10 cellular contexts compared by ENCODE assay signal in the genomic region with DNA sequence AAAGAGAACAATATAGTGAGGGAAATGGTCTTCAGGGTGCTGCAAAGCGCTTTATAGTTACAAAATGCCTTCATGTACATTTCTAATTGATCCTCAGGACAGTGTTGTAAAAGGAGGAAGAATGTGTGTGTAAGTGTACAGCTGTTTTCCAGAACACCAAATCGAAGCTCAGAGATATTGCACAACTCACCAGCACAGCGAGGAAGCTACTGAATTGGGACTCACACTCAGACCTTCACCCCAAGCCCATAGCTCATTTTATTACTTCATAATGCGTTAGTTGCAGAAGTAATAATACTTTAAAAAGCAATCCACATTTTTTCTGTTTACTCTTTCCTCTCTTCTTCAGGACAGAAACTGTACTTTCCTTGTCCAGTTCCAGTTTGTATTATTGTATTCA.
A peak's percentile ranks its signal among the peaks of the same experiment; 100 is the strongest.
DNase-seq lines count a peak whose midpoint lies in the region; ATAC-seq, FAIRE-seq and TF ChIP-seq lines count a peak whose summit lies in the region.
"Had no signal": no experiment of that assay in that cellular context is flagged by ENCODE, and none has a peak within 500 bp of the region (broad histone marks: within the 10 kb centered on the region; RNA-seq: fewer than 3 reads in every experiment).

No MANE protein-coding gene starts in this region.

- H3K9ac ChIP-seq in K562 (ENCODE audit: insufficient read depth in 1 of 2, low read depth in 2 of 2, low read length in 2 of 2), result no peak overlapping the region; a peak in 1 of 4 replicates

- in situ Hi-C loops in K562 (cut with MboI), result loop anchor here (10.0 kb wide), 2 partner anchors 303 to 577 kb away; no protein-coding TSS in a partner anchor

- H3K9me3 ChIP-seq in K562 (replicated peaks; ENCODE audit: control insufficient read depth, insufficient read depth, low read depth, low read length), result no peaks in the 10 kb centered on the region
- no peaks in the 10 kb centered on the region for H3K9me3 ChIP-seq in lower lobe of right lung
- H3K9me3 ChIP-seq in thoracic aorta, result no peaks in the 10 kb centered on the region

- no peak for TF ChIP-seq POLR2A in K562 (conservative IDR thresholded peaks at IDR 0.05)

- H4K20me1 ChIP-seq in K562 (replicated peaks; ENCODE audit: control insufficient read depth, insufficient read depth, low read length), result no peaks in the 10 kb centered on the region

- peak; percentile 85 for DNase-seq in MV-4-11 (lab: John Stamatoyannopoulos, UW)
- DNase-seq in K562 (ENCODE audit: extremely low read depth in 1 of 4, low spot score in 3 of 4), result no peak
- DNase-seq in lower lobe of right lung, result no peak
- no peak for DNase-seq in thoracic aorta (ENCODE audit: low spot score)
- DNase-seq in HEK293T (ENCODE audit: extremely low spot score), result no peak
- DNase-seq: NCI-H1436 treated with DMSO at 0.1 percent for 48 hours had no signal

- BruUV-seq in K562 (replicated peaks; lab: Mats Ljungman, UMichigan), result no TSS peak

- no peak for TF ChIP-seq EP300 in K562 (IDR thresholded peaks at IDR 0.05; ENCODE audit: low read length)

- no peak overlapping the region for H2AFZ ChIP-seq in K562 (ENCODE audit: low read depth, low read length)

- H3K27me3 ChIP-seq in K562 (ENCODE audit: control insufficient read depth in 2 of 2, insufficient read depth in 2 of 2, low read length in 2 of 2), result no peaks in the 10 kb centered on the region
- H3K27me3 ChIP-seq in lower lobe of right lung (ENCODE audit: low read depth), result no peaks in the 10 kb centered on the region
- H3K27me3 ChIP-seq in thoracic aorta (replicated peaks; ENCODE audit: insufficient read depth), result no peaks in the 10 kb centered on the region

- intact Hi-C loops in K562 (cut with micrococcal nuclease) (loop anchor here (1.0 to 10.0 kb wide), 4 partner anchors 163 to 568 kb away; no protein-coding TSS in a partner anchor), lower lobe of right lung (cut with DNase I) (loop anchor here (10.0 kb wide), 2 partner anchors 303 to 547 kb away; a partner anchor contains a TSS)

- H3K36me3 ChIP-seq in K562 (ENCODE audit: control insufficient read depth, insufficient read depth, low read length) (no peaks in the 10 kb centered on the region), lower lobe of right lung (no peaks in the 10 kb centered on the region), thoracic aorta (no peaks in the 10 kb centered on the region)

- H3K4me3 ChIP-seq in K562, result no peak overlapping the region
- H3K4me3 ChIP-seq in lower lobe of right lung, result no peak overlapping the region
- H3K4me3 ChIP-seq in thoracic aorta, result no peak overlapping the region
- H3K4me3 ChIP-seq: lung had no signal

- CTCF ChIA-PET in K562 (lab: Yijun Ruan, JAX; ENCODE audit: low intra/inter-chr PET ratio), result interaction anchor here (0.6 to 2.0 kb wide), 3 partner anchors 187 to 569 kb away, joined by 4 to 6 read pairs (median 4); no protein-coding TSS in a partner anchor
- CTCF ChIA-PET in HEK293T (lab: Yijun Ruan, JAX), result interaction anchor here (1.1 to 1.5 kb wide), 2 partner anchors 87 to 570 kb away, joined by 3 to 4 read pairs; no protein-coding TSS in a partner anchor

- no peak for TF ChIP-seq RAD21 in K562 (CRISPR knock-in tag; conservative IDR thresholded peaks at IDR 0.05 in 1 of 2, IDR thresholded peaks at IDR 0.05 in 1 of 2)

- no peaks in the 10 kb centered on the region for H3K79me2 ChIP-seq in K562 (ENCODE audit: control insufficient read depth, insufficient read depth, low read length)

- WGBS in K562 (ENCODE audit: insufficient coverage, low coverage, missing lambda C conversion rate), result 42% methylated on average over 4 of the region's 4 CpGs

- H3K4me2 ChIP-seq in K562 (ENCODE audit: insufficient read depth, low read length), result no peak overlapping the region

- H3K9me1 ChIP-seq in K562 (ENCODE audit: control insufficient read depth, insufficient read depth, low read length), result no peaks in the 10 kb centered on the region

- no peak overlapping the region for H3K27ac ChIP-seq in K562 (ENCODE audit: extremely low read depth, low read depth, low read length)
- peak overlapping the region; percentile 68 for H3K27ac ChIP-seq in lower lobe of right lung
- H3K27ac ChIP-seq in thoracic aorta, result peak overlapping the region; percentile 82 to 88

- POLR2A ChIA-PET in K562 (lab: Yijun Ruan, JAX), result no interaction called here
- POLR2A ChIA-PET in HEK293T (lab: Yijun Ruan, JAX), result interaction anchor here (3.1 kb wide), 1 partner anchor 545 kb away, joined by 11 read pairs; a partner anchor contains a TSS

- H3K4me1 ChIP-seq in K562 (replicated peaks in 1 of 2; ENCODE audit: control insufficient read depth in 2 of 2, insufficient read depth in 2 of 2, low read length in 2 of 2) (peaks cover 0 to 41% of the 10 kb centered on the region in 2 experiments; a peak in 2 of 5 replicates), lower lobe of right lung (peaks cover 78% of the 10 kb centered on the region), thoracic aorta (ENCODE audit: control insufficient read depth in 1 of 2, low read depth in 2 of 2) (peaks cover 55 to 71% of the 10 kb centered on the region in 2 donors)

- TF ChIP-seq CTCF in K562 (IDR thresholded peaks at IDR 0.05 in 2 of 3, conservative IDR thresholded peaks at IDR 0.05 in 1 of 3; ENCODE audit: insufficient read depth in 2 of 3, low read depth in 1 of 3, low read length in 3 of 3), result no peak
- no peak for TF ChIP-seq CTCF in lower lobe of right lung (IDR thresholded peaks at IDR 0.05)
- TF ChIP-seq CTCF in thoracic aorta (IDR thresholded peaks at IDR 0.05), result no peak

- FAIRE-seq in K562 (lab: Jason Lieb, UNC), result no peak

- ATAC-seq in K562 (no peak), lower lobe of right lung (peak; percentile 32 to 52), thoracic aorta (ENCODE audit: insufficient number of reproducible peaks, low FRiP score, low read depth) (no peak), GM19467 (IDR thresholded peaks at IDR 0.05; ENCODE audit: unreplicated experiment) (no peak), HG03135 (IDR thresholded peaks at IDR 0.05; ENCODE audit: unreplicated experiment) (no peak), HG02970 (IDR thresholded peaks at IDR 0.05; ENCODE audit: low FRiP score, unreplicated experiment) (no peak)

TF ChIP-seq in K562, 482 proteins besides CTCF, POLR2A, EP300 and RAD21:
- peak; percentile 80 for TF ChIP-seq CEBPB (tag; IDR thresholded peaks at IDR 0.05)
- TF ChIP-seq TRIM28 (IDR thresholded peaks at IDR 0.05), result no peak
- no peak for TF ChIP-seq CEBPG (CRISPR knock-in tag; IDR thresholded peaks at IDR 0.05)
- peak; percentile 49 to 80; a peak in 2 of 4 replicates for TF ChIP-seq CEBPG (tag; conservative IDR thresholded peaks at IDR 0.05 in 1 of 2, IDR thresholded peaks at IDR 0.05 in 1 of 2)
- TF ChIP-seq KDM2B (CRISPR knock-in tag; IDR thresholded peaks at IDR 0.05), result no peak
- no peak for TF ChIP-seq MYC (IDR thresholded peaks at IDR 0.05; ENCODE audit: low read depth, low read length)
- TF ChIP-seq MYC (CRISPR knock-in tag; IDR thresholded peaks at IDR 0.05; ENCODE audit: borderline replicate concordance, low read depth), result no peak

TF ChIP-seq in HEK293T, 16 proteins besides CTCF, POLR2A, EP300 and RAD21:
- no peak for TF ChIP-seq SP1 (IDR thresholded peaks at IDR 0.05)
- TF ChIP-seq, protein P1, sequence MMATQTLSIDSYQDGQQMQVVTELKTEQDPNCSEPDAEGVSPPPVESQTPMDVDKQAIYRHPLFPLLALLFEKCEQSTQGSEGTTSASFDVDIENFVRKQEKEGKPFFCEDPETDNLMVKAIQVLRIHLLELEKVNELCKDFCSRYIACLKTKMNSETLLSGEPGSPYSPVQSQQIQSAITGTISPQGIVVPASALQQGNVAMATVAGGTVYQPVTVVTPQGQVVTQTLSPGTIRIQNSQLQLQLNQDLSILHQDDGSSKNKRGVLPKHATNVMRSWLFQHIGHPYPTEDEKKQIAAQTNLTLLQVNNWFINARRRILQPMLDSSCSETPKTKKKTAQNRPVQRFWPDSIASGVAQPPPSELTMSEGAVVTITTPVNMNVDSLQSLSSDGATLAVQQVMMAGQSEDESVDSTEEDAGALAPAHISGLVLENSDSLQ (IDR thresholded peaks at IDR 0.05), result no peak
- TF ChIP-seq FOXK2 (IDR thresholded peaks at IDR 0.05), result no peak
- TF ChIP-seq SUZ12 (IDR thresholded peaks at IDR 0.05), result no peak
- TF ChIP-seq FOXA1 (IDR thresholded peaks at IDR 0.05), result no peak
- no peak for TF ChIP-seq L3MBTL2 (conservative IDR thresholded peaks at IDR 0.05)
- TF ChIP-seq NFRKB (IDR thresholded peaks at IDR 0.05), result no peak
- no peak for TF ChIP-seq HDGF (IDR thresholded peaks at IDR 0.05; ENCODE audit: borderline replicate concordance)
- TF ChIP-seq ZNF384 (IDR thresholded peaks at IDR 0.05), result no peak
- no peak for TF ChIP-seq LEF1 (IDR thresholded peaks at IDR 0.05; ENCODE audit: borderline replicate concordance)
- TF ChIP-seq ARNT (IDR thresholded peaks at IDR 0.05), result no peak
- no peak for TF ChIP-seq FOXM1 (IDR thresholded peaks at IDR 0.05; ENCODE audit: borderline replicate concordance)

Comparison
In these comparisons a context has a peak if more than half of its experiments do, and no peak if none do; other contexts are left out.
1. ATAC-seq: peak in lower lobe of right lung (2 of 2); none in K562 (single experiment), thoracic aorta (single experiment), GM19467 (single experiment), HG03135 (single experiment) and HG02970 (single experiment).